8 cellular contexts compared by ENCODE assay signal in genomic region chr1:152110860-152111514, GRCh38. TPM values are rescaled to one million over a fixed set of nuclear protein-coding genes. Genes with fewer than 3 reads are reported as not detected.
DNase-seq lines count a peak whose midpoint lies in the region; ATAC-seq and TF ChIP-seq lines count a peak whose summit lies in the region.

No MANE protein-coding gene starts in this region.

- DNase-seq in stimulated activated CD4-positive, alpha-beta T cell treated with anti-CD3 and anti-CD28 coated beads, Interleukin-15, amount 100 ng/mL, for 24 hours, result peak; percentile 57
- no peak for DNase-seq in stimulated activated CD4-positive, alpha-beta T cell treated with anti-CD3 and anti-CD28 coated beads, Interleukin-12 subunit alpha, Interleukin-12 subunit beta, amount 100 ng/mL, for 4 hours
- peak; percentile 62 for DNase-seq in NOMO-1 treated with DMSO at 0.1 percent for 48 hours (lab: John Stamatoyannopoulos, UW; ENCODE audit: unreplicated experiment)
- peak; percentile 7 to 24 (median 18) for DNase-seq in body of pancreas
- DNase-seq in kidney tubule cell (ENCODE audit: low spot score), result peak; percentile 65
- DNase-seq in stimulated activated effector memory CD8-positive, alpha-beta T cell treated with anti-CD3 and anti-CD28 coated beads, Interleukin-12 subunit alpha, Interleukin-12 subunit beta, amount 100 ng/mL, for 72 hours (ENCODE audit: low spot score in 2 of 2), result peak in 1 of 2 donors; percentile 69

- no peaks in the 10 kb centered on the region for H3K9me3 Mint-ChIP-seq in stimulated activated effector memory CD8-positive, alpha-beta T cell treated with anti-CD3 and anti-CD28 coated beads, Interleukin-12 subunit alpha, Interleukin-12 subunit beta, amount 100 ng/mL, for 72 hours

- TF ChIP-seq CTCF in body of pancreas (IDR thresholded peaks at IDR 0.05), result no peak

- H3K4me3 ChIP-seq in body of pancreas, result peak overlapping the region in 1 of 2 donors; percentile 10

- H3K4me1 Mint-ChIP-seq in stimulated activated effector memory CD8-positive, alpha-beta T cell treated with anti-CD3 and anti-CD28 coated beads, Interleukin-12 subunit alpha, Interleukin-12 subunit beta, amount 100 ng/mL, for 72 hours, result no peaks in the 10 kb centered on the region

- H3K27me3 ChIP-seq in body of pancreas, result peaks cover 0 to 66% of the 10 kb centered on the region in 2 donors

- H3K36me3 Mint-ChIP-seq in stimulated activated effector memory CD8-positive, alpha-beta T cell treated with anti-CD3 and anti-CD28 coated beads, Interleukin-12 subunit alpha, Interleukin-12 subunit beta, amount 100 ng/mL, for 72 hours, result no peaks in the 10 kb centered on the region

- H3K27ac ChIP-seq in body of pancreas, result no peak overlapping the region

- H3K9me3 ChIP-seq in body of pancreas, result peaks cover 0 to 16% (median 0%) of the 10 kb centered on the region in 3 donors

- H3K27ac Mint-ChIP-seq in stimulated activated effector memory CD8-positive, alpha-beta T cell treated with anti-CD3 and anti-CD28 coated beads, Interleukin-12 subunit alpha, Interleukin-12 subunit beta, amount 100 ng/mL, for 72 hours, result no peak overlapping the region

- peak; percentile 38 for ATAC-seq in body of pancreas
- ATAC-seq in stimulated activated effector memory CD8-positive, alpha-beta T cell treated with anti-CD3 and anti-CD28 coated beads, Interleukin-12 subunit alpha, Interleukin-12 subunit beta, amount 100 ng/mL, for 72 hours, result peak; percentile 74
- ATAC-seq in HG03095 (IDR thresholded peaks at IDR 0.05; ENCODE audit: unreplicated experiment), result no peak
- no peak for ATAC-seq in HG03280 (IDR thresholded peaks at IDR 0.05; ENCODE audit: unreplicated experiment)

- intact Hi-C loops in body of pancreas (cut with DNase I), result no loop called here

- H3K4me1 ChIP-seq in body of pancreas, result peaks cover 54% of the 10 kb centered on the region

- no peak overlapping the region for H3K4me3 Mint-ChIP-seq in stimulated activated effector memory CD8-positive, alpha-beta T cell treated with anti-CD3 and anti-CD28 coated beads, Interleukin-12 subunit alpha, Interleukin-12 subunit beta, amount 100 ng/mL, for 72 hours

- H3K36me3 ChIP-seq in body of pancreas (replicated peaks in 1 of 2; ENCODE audit: insufficient read depth in 1 of 2, low read depth in 2 of 2), result no peaks in the 10 kb centered on the region

- WGBS in body of pancreas, 2 donors, result 0 to 1% methylated on average over 57 to 60 of the region's 60 CpGs

- TF ChIP-seq POLR2A in body of pancreas (IDR thresholded peaks at IDR 0.05), result no peak

RNA-seq across cellular contexts. Expression of gene TCHH, which starts 4.3 kb away (rescaled TPM):
- total RNA-seq in body of pancreas, result under 1 TPM in 1 of 2 donors, not detected in 1; under 0.01 TPM

RNA-seq across cellular contexts. Expression of gene TCHHL1, which starts 22.1 kb away (rescaled TPM):
- total RNA-seq in body of pancreas, result not detected

RNA-seq across cellular contexts. Expression of gene RPTN, which starts 48.0 kb away (rescaled TPM):
- total RNA-seq in body of pancreas, result not detected

Comparison
In these comparisons a context has a peak if more than half of its experiments do, and no peak if none do; other contexts are left out.
1. ATAC-seq: peak in body of pancreas (single experiment) and stimulated activated effector memory CD8-positive, alpha-beta T cell treated with anti-CD3 and anti-CD28 coated beads, Interleukin-12 subunit alpha, Interleukin-12 subunit beta, amount 100 ng/mL, for 72 hours (single experiment); none in HG03095 (single experiment) and HG03280 (single experiment).